Comparison of ENCODE assay signal across 19 cellular contexts in the genomic region with DNA sequence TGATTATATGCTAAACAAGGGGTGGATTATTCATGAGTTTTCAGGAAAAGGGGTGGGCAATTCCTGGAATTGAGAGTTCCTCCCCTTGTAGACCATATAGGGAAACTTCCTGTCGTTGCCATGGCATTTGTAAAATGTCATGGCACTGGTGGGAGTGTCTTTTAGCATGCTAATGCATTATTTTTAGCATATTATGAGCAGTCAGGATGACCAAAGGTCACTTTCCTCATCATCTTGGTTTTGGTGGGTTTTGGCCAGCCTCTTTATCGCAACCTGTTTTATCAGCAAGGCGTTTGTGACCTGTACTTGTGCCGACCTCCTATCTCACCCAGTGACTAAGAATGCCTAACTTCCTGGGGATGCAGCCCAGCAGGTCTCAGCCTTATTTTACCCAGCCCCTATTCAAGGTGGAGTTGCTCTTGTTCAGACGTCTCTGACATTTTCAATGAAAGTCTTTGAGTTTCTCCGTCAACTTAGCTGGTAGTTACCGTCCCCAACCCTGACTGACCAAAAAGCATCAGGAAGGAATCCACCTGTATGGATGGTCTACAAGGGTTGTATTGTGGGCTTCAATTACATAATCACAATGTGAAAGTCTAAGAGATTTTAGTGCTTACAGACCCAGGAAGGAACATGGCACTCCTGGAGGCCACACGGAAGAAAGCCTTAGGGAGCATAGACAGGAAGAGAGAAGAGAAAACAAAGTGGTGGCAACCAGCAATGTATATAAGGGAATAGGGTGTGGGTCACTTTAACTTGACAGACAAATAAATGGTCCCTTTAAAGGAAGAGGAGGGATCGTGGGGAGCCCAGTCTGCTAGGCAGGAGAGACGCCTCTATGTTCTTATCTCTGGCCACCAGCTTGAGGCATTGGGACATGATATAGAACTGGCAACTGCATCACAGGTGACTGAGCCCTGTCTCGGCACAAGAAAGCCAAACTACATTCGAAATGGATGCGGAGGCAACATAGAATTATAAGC.
DNase-seq lines count a peak whose midpoint lies in the region; ATAC-seq, FAIRE-seq and TF ChIP-seq lines count a peak whose summit lies in the region.
"Had no signal": no experiment of that assay in that cellular context is flagged by ENCODE, and none has a peak within 500 bp of the region (broad histone marks: within the 10 kb centered on the region; RNA-seq: fewer than 3 reads in every experiment).

No MANE protein-coding gene starts in this region.

- H3K9ac ChIP-seq in HepG2 (ENCODE audit: insufficient read depth, low read depth, low read length) (no peak overlapping the region), mucosa of rectum (ENCODE audit: low read depth in 1 of 2, low read length in 2 of 2) (no peak overlapping the region)

- peaks cover 0 to 2% (median 0%) of the 10 kb centered on the region in 9 donors for H3K9me3 Mint-ChIP-seq in naive thymus-derived CD8-positive, alpha-beta T cell
- H3K9me3 Mint-ChIP-seq: central memory CD8-positive, alpha-beta T cell; naive B cell had no signal

- TF ChIP-seq RAD21 in HepG2 (CRISPR knock-in tag; IDR thresholded peaks at IDR 0.05), result no peak

- H3K27ac Mint-ChIP-seq in naive thymus-derived CD8-positive, alpha-beta T cell, result peak overlapping the region in 2 of 10 donors; percentile 24 to 73
- H3K27ac Mint-ChIP-seq: naive B cell had no signal

- H3K27me3 ChIP-seq in HepG2 (ENCODE audit: control insufficient read depth in 1 of 2, insufficient read depth in 2 of 2, low read length in 2 of 2), result no peaks in the 10 kb centered on the region
- H3K27me3 ChIP-seq in right lobe of liver, result no peaks in the 10 kb centered on the region
- no peaks in the 10 kb centered on the region for H3K27me3 ChIP-seq in esophagus muscularis mucosa
- H3K27me3 ChIP-seq in mucosa of rectum (ENCODE audit: control insufficient read depth in 2 of 2, insufficient read depth in 2 of 2, low read length in 2 of 2), result no peaks in the 10 kb centered on the region
- no peaks in the 10 kb centered on the region for H3K27me3 ChIP-seq in HAP-1 (ENCODE audit: low read depth)
- H3K27me3 ChIP-seq: heart right ventricle had no signal

- DNase-seq in HepG2 (ENCODE audit: low spot score), result no peak
- no peak for DNase-seq in right lobe of liver
- no peak for DNase-seq in esophagus muscularis mucosa (ENCODE audit: extremely low spot score)
- no peak for DNase-seq in HAP-1 (ENCODE audit: low spot score in 2 of 2)
- no peak for DNase-seq in globus pallidus (ENCODE audit: low spot score)
- no peak for DNase-seq in naive thymus-derived CD8-positive, alpha-beta T cell
- no peak for DNase-seq in glomerular visceral epithelial cell (ENCODE audit: extremely low spot score)
- DNase-seq: activated CD4-positive, CD25-positive, alpha-beta regulatory T cell treated with anti-CD3 and anti-CD28 coated beads, Interleukin-2, amount 50 U/mL, for 72 hours; activated naive CD4-positive, alpha-beta T cell treated with Interleukin-2 at 50 U/mL for 16 hours; heart right ventricle; naive B cell; NCI-H2029; NCI-H526 treated with DMSO at 0.1 percent for 48 hours; substantia nigra had no signal

- POLR2A ChIA-PET in HepG2 (lab: Yijun Ruan, JAX), result no interaction called here
- POLR2A ChIA-PET in naive thymus-derived CD8-positive, alpha-beta T cell (lab: Charles Lee), result no interaction called here

- H3K4me1 Mint-ChIP-seq in naive thymus-derived CD8-positive, alpha-beta T cell, result peaks cover 17 to 31% (median 21%) of the 10 kb centered on the region in 4 donors
- H3K4me1 Mint-ChIP-seq: central memory CD8-positive, alpha-beta T cell; naive B cell had no signal

- no peak overlapping the region for H3K4me3 ChIP-seq in HepG2 (replicated peaks in 1 of 3; ENCODE audit: insufficient read depth in 1 of 3, low read depth in 2 of 3, low read length in 3 of 3)
- no peak overlapping the region for H3K4me3 ChIP-seq in right lobe of liver
- no peak overlapping the region for H3K4me3 ChIP-seq in esophagus muscularis mucosa
- H3K4me3 ChIP-seq in mucosa of rectum (ENCODE audit: low read length in 2 of 2), result no peak overlapping the region
- no peak overlapping the region for H3K4me3 ChIP-seq in HAP-1
- H3K4me3 ChIP-seq: GM12878, heart right ventricle, prostate gland had no signal

- intact Hi-C loops in HepG2 (cut with micrococcal nuclease; ENCODE audit: unreplicated experiment) (no loop called here), right lobe of liver (cut with DNase I) (no loop called here), esophagus muscularis mucosa (cut with DNase I) (no loop called here)

- H3K9me3 ChIP-seq in HepG2 (ENCODE audit: low read length), result no peaks in the 10 kb centered on the region
- H3K9me3 ChIP-seq in right lobe of liver, result no peaks in the 10 kb centered on the region
- no peaks in the 10 kb centered on the region for H3K9me3 ChIP-seq in esophagus muscularis mucosa
- no peaks in the 10 kb centered on the region for H3K9me3 ChIP-seq in mucosa of rectum (ENCODE audit: control insufficient read depth in 2 of 2, low read length in 2 of 2)
- H3K9me3 ChIP-seq in HAP-1, result no peaks in the 10 kb centered on the region
- H3K9me3 ChIP-seq: heart right ventricle, prostate gland had no signal

- TF ChIP-seq EP300 in HepG2 (IDR thresholded peaks at IDR 0.05; ENCODE audit: low read depth in 2 of 2, low read length in 2 of 2) (no peak), HepG2 (CRISPR knock-in tag; IDR thresholded peaks at IDR 0.05; ENCODE audit: borderline replicate concordance) (no peak), esophagus muscularis mucosa (IDR thresholded peaks at IDR 0.05) (no peak)

- H3K27ac ChIP-seq in HepG2 (ENCODE audit: extremely low read length, insufficient read depth, low read length) (no peak overlapping the region), right lobe of liver (peak overlapping the region in 1 of 3 donors; percentile 16), esophagus muscularis mucosa (replicated peaks in 1 of 4) (peak overlapping the region; percentile 2 to 37 (median 32)), mucosa of rectum (ENCODE audit: low read depth in 2 of 2, low read length in 2 of 2) (peak overlapping the region; percentile 3 to 10)
- H3K27ac ChIP-seq: RWPE1 had no signal

- no peak overlapping the region; the same call in 1 of the 2 replicates for H3K4me2 ChIP-seq in HepG2 (ENCODE audit: low read depth, low read length)

- in situ Hi-C loops in HepG2 (cut with HindIII; ENCODE audit: extremely low pct_ligation_motif_present, low pct_unique_long_range_greater_than_20kb) (no loop called here), HAP-1 (cut with MboI; ENCODE audit: low sequenced_read_pairs) (no loop called here)

- no peaks in the 10 kb centered on the region for H3K27me3 Mint-ChIP-seq in naive thymus-derived CD8-positive, alpha-beta T cell

- no peaks in the 10 kb centered on the region for H4K20me1 ChIP-seq in HepG2 (ENCODE audit: insufficient read depth, low read length)

- H3K4me1 ChIP-seq in HepG2 (ENCODE audit: insufficient read depth, low read length) (peaks cover 9% of the 10 kb centered on the region; the same call in 1 of the 2 replicates), right lobe of liver (no peaks in the 10 kb centered on the region), esophagus muscularis mucosa (peaks cover 8 to 18% (median 16%) of the 10 kb centered on the region in 4 donors), mucosa of rectum (ENCODE audit: control insufficient read depth in 2 of 2, insufficient read depth in 2 of 2, low read length in 2 of 2) (peaks cover under 1% of the 10 kb centered on the region in 2 donors), HAP-1 (peaks cover 19% of the 10 kb centered on the region)
- H3K4me1 ChIP-seq: prostate gland had no signal

- no TSS peak for BruUV-seq in HepG2 (replicated peaks; lab: Mats Ljungman, UMichigan)

- FAIRE-seq in HepG2 (lab: Jason Lieb, UNC), result no peak
- FAIRE-seq: GM12878 had no signal

- H3K36me3 ChIP-seq in HepG2 (replicated peaks in 1 of 2; ENCODE audit: control insufficient read depth in 1 of 2, insufficient read depth in 2 of 2, low read length in 2 of 2), result no peaks in the 10 kb centered on the region
- H3K36me3 ChIP-seq in right lobe of liver, result no peaks in the 10 kb centered on the region
- no peaks in the 10 kb centered on the region for H3K36me3 ChIP-seq in esophagus muscularis mucosa
- no peaks in the 10 kb centered on the region for H3K36me3 ChIP-seq in mucosa of rectum (ENCODE audit: control insufficient read depth in 2 of 2, insufficient read depth in 2 of 2, low read length in 2 of 2)
- H3K36me3 ChIP-seq in HAP-1 (replicated peaks), result no peaks in the 10 kb centered on the region
- H3K36me3 ChIP-seq: heart right ventricle, prostate gland had no signal

- ATAC-seq in HepG2 (no peak), right lobe of liver (no peak)
- ATAC-seq in naive thymus-derived CD8-positive, alpha-beta T cell, result no peak
- ATAC-seq: GM12878 had no signal

- H2AFZ ChIP-seq in HepG2 (ENCODE audit: low read length), result no peak overlapping the region

- WGBS in HepG2 (ENCODE audit: low lambda C conversion rate), result 48% methylated on average over 13 of the region's 13 CpGs
- 82% methylated on average over 11 of the region's 13 CpGs for WGBS in right lobe of liver (ENCODE audit: insufficient coverage, low coverage, low lambda C conversion rate, missing lambda C conversion rate)
- WGBS in esophagus muscularis mucosa, result 95% methylated on average over 13 of the region's 13 CpGs

- TF ChIP-seq POLR2A in HepG2 (IDR thresholded peaks at IDR 0.05; ENCODE audit: insufficient read depth in 1 of 2, low read depth in 2 of 2, low read length in 2 of 2) (no peak), right lobe of liver (IDR thresholded peaks at IDR 0.05) (no peak), esophagus muscularis mucosa (IDR thresholded peaks at IDR 0.05; ENCODE audit: low read depth) (no peak)

- TF ChIP-seq CTCF in HepG2 (CRISPR knock-in tag; IDR thresholded peaks at IDR 0.05), result no peak
- no peak for TF ChIP-seq CTCF in right lobe of liver (IDR thresholded peaks at IDR 0.05)
- TF ChIP-seq CTCF in esophagus muscularis mucosa (IDR thresholded peaks at IDR 0.05), result no peak

- CTCF ChIA-PET in HepG2 (lab: Yijun Ruan, JAX; ENCODE audit: low intra/inter-chr PET ratio, low total read pairs), result no interaction called here

- no peaks in the 10 kb centered on the region for H3K79me2 ChIP-seq in HepG2 (ENCODE audit: insufficient read depth, low read length)

- no peaks in the 10 kb centered on the region for H3K36me3 Mint-ChIP-seq in naive thymus-derived CD8-positive, alpha-beta T cell
- H3K36me3 Mint-ChIP-seq: naive B cell had no signal

- H3K4me3 Mint-ChIP-seq in naive thymus-derived CD8-positive, alpha-beta T cell, result no peak overlapping the region
- H3K4me3 Mint-ChIP-seq: central memory CD8-positive, alpha-beta T cell; naive B cell had no signal

TF ChIP-seq in HepG2, 621 proteins besides CTCF, POLR2A, EP300 and RAD21 (continues in another document):
- TF ChIP-seq ZNF468 (CRISPR knock-in tag; IDR thresholded peaks at IDR 0.05) (no peak), KLF9 (CRISPR knock-in tag; IDR thresholded peaks at IDR 0.05; ENCODE audit: low read depth) (no peak), ZNF644 (CRISPR knock-in tag; IDR thresholded peaks at IDR 0.05; ENCODE audit: low read depth) (no peak)
